1 cellular context compared by ENCODE assay signal in genomic region chr2:71004857-71005256, GRCh38.
TF ChIP-seq lines count a peak whose summit lies in the region.

No MANE protein-coding gene starts in this region.

TF ChIP-seq in K562, 482 proteins besides CTCF, POLR2A, EP300 and RAD21:
- TF ChIP-seq FOXM1 (IDR thresholded peaks at IDR 0.05; ENCODE audit: low read depth) (no peak), FOXM1 (CRISPR knock-in tag; IDR thresholded peaks at IDR 0.05; ENCODE audit: low read depth) (no peak), ZNF217 (CRISPR knock-in tag; IDR thresholded peaks at IDR 0.05) (no peak), ZNF668 (CRISPR knock-in tag; IDR thresholded peaks at IDR 0.05) (no peak), TSC22D4 (tag; IDR thresholded peaks at IDR 0.05) (no peak), CHAMP1 (IDR thresholded peaks at IDR 0.05) (no peak), SNAPC5 (CRISPR knock-in tag; IDR thresholded peaks at IDR 0.05) (no peak), ZNF253 (CRISPR knock-in tag; conservative IDR thresholded peaks at IDR 0.05) (no peak), ZNF232 (CRISPR knock-in tag; IDR thresholded peaks at IDR 0.05) (no peak)
